In genomic region chr7:92639213-92639896, GRCh38 we compare ENCODE assay signal across 10 cellular contexts. TPM values are rescaled to one million over a fixed set of nuclear protein-coding genes. Genes with fewer than 3 reads are reported as not detected.
DNase-seq lines count a peak whose midpoint lies in the region; ATAC-seq and TF ChIP-seq lines count a peak whose summit lies in the region.
"Had no signal": no experiment of that assay in that cellular context is flagged by ENCODE, and none has a peak within 500 bp of the region (broad histone marks: within the 10 kb centered on the region; RNA-seq: fewer than 3 reads in every experiment).

No MANE protein-coding gene starts in this region.

- H3K27me3 Mint-ChIP-seq in activated B cell treated with CpG ODN at 0.5 μM for 24 hours: no peaks in the 10 kb centered on the region
- H3K27me3 Mint-ChIP-seq in osteocyte (ENCODE audit: unreplicated experiment): no peaks in the 10 kb centered on the region
- no peaks in the 10 kb centered on the region; the same call in none of the 2 replicates for H3K27me3 Mint-ChIP-seq in HFFc6 (ENCODE audit: insufficient read depth)

- no peaks in the 10 kb centered on the region for H3K9me3 Mint-ChIP-seq in activated B cell treated with CpG ODN at 0.5 μM for 24 hours
- H3K9me3 Mint-ChIP-seq in osteocyte (ENCODE audit: unreplicated experiment): no peaks in the 10 kb centered on the region
- H3K9me3 Mint-ChIP-seq in HFFc6: no peaks in the 10 kb centered on the region

- peaks cover 7% of the 10 kb centered on the region; the same call in 1 of the 2 replicates for H3K36me3 ChIP-seq in BE2C

- intact Hi-C loops in activated B cell treated with CpG ODN at 0.5 μM for 24 hours (cut with micrococcal nuclease): loop anchor here (2.0 kb wide), 1 partner anchor 13 kb away; no protein-coding TSS in a partner anchor
- intact Hi-C loops in left ventricle myocardium superior (cut with micrococcal nuclease): loop anchor here (10.0 kb wide), 1 partner anchor 55 kb away; no protein-coding TSS in a partner anchor

- CTCF ChIA-PET in activated B cell treated with CpG ODN at 0.5 μM for 24 hours (lab: Charles Lee): no interaction called here

- no peak for TF ChIP-seq CTCF in activated B cell treated with CpG ODN at 0.5 μM for 24 hours (IDR thresholded peaks at IDR 0.05)
- TF ChIP-seq CTCF in osteocyte (IDR thresholded peaks at IDR 0.05): no peak
- no peak for TF ChIP-seq CTCF in HFFc6 (IDR thresholded peaks at IDR 0.05)
- TF ChIP-seq CTCF in BE2C (IDR thresholded peaks at IDR 0.05; ENCODE audit: low read depth, low read length): no peak

- H3K27me3 ChIP-seq in BE2C: no peaks in the 10 kb centered on the region

- POLR2A ChIA-PET in activated B cell treated with CpG ODN at 0.5 μM for 24 hours (lab: Charles Lee): no interaction called here

- no peaks in the 10 kb centered on the region for H3K9me3 ChIP-seq in BE2C

- in situ Hi-C loops in KBM-7 (cut with MboI; ENCODE audit: low pct_unique_long_range_greater_than_20kb, low sequenced_read_pairs): no loop called here

- H3K36me3 Mint-ChIP-seq in activated B cell treated with CpG ODN at 0.5 μM for 24 hours (ENCODE audit: low read depth) (no peaks in the 10 kb centered on the region), osteocyte (ENCODE audit: unreplicated experiment) (peaks cover 13% of the 10 kb centered on the region), HFFc6 (ENCODE audit: low read depth) (peaks cover 31% of the 10 kb centered on the region)

- H3K4me1 Mint-ChIP-seq in activated B cell treated with CpG ODN at 0.5 μM for 24 hours (peaks cover 44% of the 10 kb centered on the region), osteocyte (ENCODE audit: unreplicated experiment) (peaks cover 25% of the 10 kb centered on the region), HFFc6 (ENCODE audit: low read depth) (peaks cover 79% of the 10 kb centered on the region)

- peaks cover 29% of the 10 kb centered on the region for H3K4me1 ChIP-seq in BE2C

- ATAC-seq in activated B cell treated with CpG ODN at 0.5 μM for 24 hours (ENCODE audit: low read depth) (no peak), left ventricle myocardium superior (peak; percentile 39)

- H3K27ac Mint-ChIP-seq in activated B cell treated with CpG ODN at 0.5 μM for 24 hours (peak overlapping the region; percentile 36), osteocyte (ENCODE audit: unreplicated experiment) (no peak overlapping the region), HFFc6 (no peak overlapping the region)

- peak; percentile 31 for DNase-seq in COLO829 (ENCODE audit: low spot score)
- DNase-seq in KBM-7: peak; percentile 81
- no peak for DNase-seq in activated B cell treated with CpG ODN at 0.5 μM for 24 hours
- DNase-seq in left ventricle myocardium superior: no peak
- DNase-seq in osteocyte (ENCODE audit: extremely low spot score, unreplicated experiment): no peak
- no peak for DNase-seq in NCI-H748 treated with DMSO at 0.1 percent for 48 hours (lab: John Stamatoyannopoulos, UW)
- DNase-seq in HFFc6: no peak
- DNase-seq in BE2C: no peak
- DNase-seq: NCI-H1048, posterior cingulate gyrus had no signal

- H3K4me3 Mint-ChIP-seq in activated B cell treated with CpG ODN at 0.5 μM for 24 hours (peak overlapping the region; percentile 28), osteocyte (ENCODE audit: unreplicated experiment) (no peak overlapping the region), HFFc6 (no peak overlapping the region)

- no peak overlapping the region for H3K4me3 ChIP-seq in BE2C (ENCODE audit: low read depth, low read length)

RNA-seq across cellular contexts. Expression of gene FAM133B, which starts 49.2 kb away (rescaled TPM):
- total RNA-seq in activated B cell treated with CpG ODN at 0.5 μM for 24 hours (41.9 and 48.2 TPM in 2 replicates), left ventricle myocardium superior (14.8 TPM), osteocyte (22.3 TPM in 2 replicates)
- total RNA-seq in HFFc6 (2021; fragmentation: NEBNext Ultra II Directional; extraction: Animal tissue kit (Norgen Biotek cat#: 25700)): 10 to 100 TPM; 13.2 to 19.8 (median 17.7) TPM
- 30.4 TPM for polyA plus RNA-seq in BE2C (2012; ENCODE audit: insufficient read depth, insufficient read length, low read depth)

Comparison
In these comparisons a context has a peak if more than half of its experiments do, and no peak if none do; other contexts are left out.
1. DNase-seq: peak in COLO829 (single experiment) and KBM-7 (single experiment); none in activated B cell treated with CpG ODN at 0.5 μM for 24 hours (single experiment), left ventricle myocardium superior (single experiment), osteocyte (single experiment), NCI-H748 treated with DMSO at 0.1 percent for 48 hours (single experiment), HFFc6 (single experiment) and BE2C (single experiment).